ENCODE assay signal across 18 cellular contexts in genomic region chr6:118524686-118525085, GRCh38. TPM values are rescaled to one million over a fixed set of nuclear protein-coding genes. Genes with fewer than 3 reads are reported as not detected.
A peak's percentile ranks its signal among the peaks of the same experiment; 100 is the strongest.
DNase-seq lines count a peak whose midpoint lies in the region; ATAC-seq and TF ChIP-seq lines count a peak whose summit lies in the region.
"Had no signal": no experiment of that assay in that cellular context is flagged by ENCODE, and none has a peak within 500 bp of the region (broad histone marks: within the 10 kb centered on the region; RNA-seq: fewer than 3 reads in every experiment).

No MANE protein-coding gene starts in this region.

- H3K4me3 Mint-ChIP-seq in GM23338 (no peak overlapping the region), T-helper 17 cell (no peak overlapping the region)

- H3K4me1 ChIP-seq in GM23338 (ENCODE audit: insufficient read depth), result no peaks in the 10 kb centered on the region
- no peaks in the 10 kb centered on the region for H3K4me1 ChIP-seq in hepatocyte (ENCODE audit: insufficient read depth)
- no peaks in the 10 kb centered on the region for H3K4me1 ChIP-seq in osteoblast (ENCODE audit: insufficient read depth, low read length)

- peaks cover 4% of the 10 kb centered on the region for H3K27me3 Mint-ChIP-seq in GM23338 (ENCODE audit: insufficient read depth, low read depth, poor library complexity)
- H3K27me3 Mint-ChIP-seq in T-helper 17 cell, result no peaks in the 10 kb centered on the region

- no peak overlapping the region for H3K4me3 ChIP-seq in GM23338
- no peak overlapping the region for H3K4me3 ChIP-seq in hepatocyte
- no peak overlapping the region for H3K4me3 ChIP-seq in osteoblast (ENCODE audit: insufficient read depth, low read length)
- H3K4me3 ChIP-seq: MG63, SJCRH30 had no signal

- H3K36me3 Mint-ChIP-seq in GM23338 (ENCODE audit: low read depth), result no peaks in the 10 kb centered on the region
- peaks cover 7% of the 10 kb centered on the region for H3K36me3 Mint-ChIP-seq in T-helper 17 cell (ENCODE audit: low read depth)

- 71% methylated on average over 2 of the region's 2 CpGs for WGBS in hepatocyte (ENCODE audit: low lambda C conversion rate, missing lambda C conversion rate)

- no peaks in the 10 kb centered on the region for H3K79me2 ChIP-seq in GM23338 (replicated peaks; ENCODE audit: insufficient read depth)
- peaks cover 55% of the 10 kb centered on the region for H3K79me2 ChIP-seq in hepatocyte
- H3K79me2 ChIP-seq in osteoblast (ENCODE audit: insufficient read depth, low read length), result peaks cover 37% of the 10 kb centered on the region

- H2AFZ ChIP-seq in GM23338 (no peak overlapping the region), hepatocyte (no peak overlapping the region), osteoblast (ENCODE audit: low read length) (no peak overlapping the region)

- H3K9me2 ChIP-seq in GM23338 (ENCODE audit: insufficient read depth), result 0 out of 2 replicates have a peak, but pooled peaks cover 4% of the 10 kb centered on the region
- H3K9me2 ChIP-seq in hepatocyte (replicated peaks; ENCODE audit: insufficient read depth), result no peaks in the 10 kb centered on the region

- no peak overlapping the region for H3K27ac Mint-ChIP-seq in GM23338
- no peak overlapping the region for H3K27ac Mint-ChIP-seq in T-helper 17 cell

- H3K27me3 ChIP-seq in GM23338 (ENCODE audit: insufficient read depth), result no peaks in the 10 kb centered on the region
- H3K27me3 ChIP-seq in hepatocyte, result no peaks in the 10 kb centered on the region
- H3K27me3 ChIP-seq in osteoblast (ENCODE audit: insufficient read depth, low read length), result no peaks in the 10 kb centered on the region
- H3K27me3 ChIP-seq: MG63, SJCRH30 had no signal

- H3K36me3 ChIP-seq in GM23338 (ENCODE audit: insufficient read depth) (no peaks in the 10 kb centered on the region), hepatocyte (replicated peaks; ENCODE audit: insufficient read depth, low read depth) (no peaks in the 10 kb centered on the region), osteoblast (ENCODE audit: insufficient read depth, low read length) (peaks cover 15% of the 10 kb centered on the region)

- DNase-seq in GM23338 (ENCODE audit: low spot score), result peak; percentile 59
- DNase-seq in T-helper 17 cell, result no peak
- DNase-seq in hepatocyte (ENCODE audit: low spot score), result peak; percentile 12
- DNase-seq in osteoblast (ENCODE audit: insufficient read length, low spot score, missing footprints), result peak; percentile 10
- DNase-seq in middle frontal gyrus (ENCODE audit: extremely low spot score, low spot score), result no peak
- DNase-seq in activated CD4-positive, CD25-positive, alpha-beta regulatory T cell treated with anti-CD3 and anti-CD28 coated beads, Interleukin-2, amount 50 U/mL, for 72 hours, result no peak
- DNase-seq: DND-41, MG63, NCI-H1092, NCI-H146, NCI-H2081, NCI-H774, PC-3, SJCRH30 had no signal

- H3F3A ChIP-seq in GM23338 (replicated peaks; ENCODE audit: low read depth), result no peaks in the 10 kb centered on the region

- H3K9me3 Mint-ChIP-seq in GM23338, result no peaks in the 10 kb centered on the region

- H3K4me1 Mint-ChIP-seq in GM23338 (peaks cover 10% of the 10 kb centered on the region), T-helper 17 cell (peaks cover 33% of the 10 kb centered on the region)

- H3K9me3 ChIP-seq in T-helper 17 cell (ENCODE audit: control insufficient read depth, low read length, poor library complexity, severe bottlenecking) (no peaks in the 10 kb centered on the region), hepatocyte (ENCODE audit: low read depth) (no peaks in the 10 kb centered on the region), osteoblast (ENCODE audit: low read depth, low read length) (no peaks in the 10 kb centered on the region)
- H3K9me3 ChIP-seq: MG63, SJCRH30 had no signal

- ATAC-seq in GM23338, result peak; percentile 77
- peak; percentile 75 for ATAC-seq in T-helper 17 cell
- no peak for ATAC-seq in GM18520 (IDR thresholded peaks at IDR 0.05; ENCODE audit: unreplicated experiment)
- ATAC-seq: PC-3 had no signal

- H3K27ac ChIP-seq in GM23338 (ENCODE audit: low read depth), result no peak overlapping the region
- H3K27ac ChIP-seq in hepatocyte, result no peak overlapping the region
- no peak overlapping the region for H3K27ac ChIP-seq in osteoblast (ENCODE audit: low read depth, low read length)
- H3K27ac ChIP-seq: RWPE1, SJCRH30 had no signal

- no peak overlapping the region for H3K4me2 ChIP-seq in GM23338
- no peak overlapping the region for H3K4me2 ChIP-seq in hepatocyte
- no peak overlapping the region for H3K4me2 ChIP-seq in osteoblast (ENCODE audit: insufficient read depth, low read length)

- no peaks in the 10 kb centered on the region for H4K20me1 ChIP-seq in GM23338 (replicated peaks; ENCODE audit: insufficient read depth)
- peaks cover 7% of the 10 kb centered on the region for H4K20me1 ChIP-seq in hepatocyte (ENCODE audit: insufficient read depth, poor library complexity, severe bottlenecking)
- H4K20me1 ChIP-seq in osteoblast (ENCODE audit: insufficient read depth, low read length), result peaks cover 10% of the 10 kb centered on the region

- TF ChIP-seq CTCF in GM23338 (conservative IDR thresholded peaks at IDR 0.05; ENCODE audit: low read depth in 2 of 2) (no peak), hepatocyte (IDR thresholded peaks at IDR 0.05; ENCODE audit: poor library complexity) (no peak), osteoblast (IDR thresholded peaks at IDR 0.05; ENCODE audit: extremely low read depth, low read depth, low read length) (no peak)

TF ChIP-seq in GM23338, 12 proteins besides CTCF, POLR2A, EP300 and RAD21:
- no peak for TF ChIP-seq CREB1 (CRISPR knock-in tag; IDR thresholded peaks at IDR 0.05; ENCODE audit: low read depth)
- TF ChIP-seq ZNF331 (CRISPR knock-in tag; IDR thresholded peaks at IDR 0.05; ENCODE audit: low read depth), result no peak
- no peak for TF ChIP-seq ETS1 (IDR thresholded peaks at IDR 0.05)
- TF ChIP-seq POLR2AphosphoS5 (IDR thresholded peaks at IDR 0.05; ENCODE audit: low read depth), result no peak
- TF ChIP-seq JUNB (IDR thresholded peaks at IDR 0.05; ENCODE audit: unreplicated experiment), result no peak

RNA-seq across cellular contexts. Expression of gene PLN, which starts 23.4 kb away (rescaled TPM):
- total RNA-seq in GM23338 (2014; rRNA removed; shearing (Covaris generic)), result not detected in 2 replicates
- 0.10 TPM in 1 of 2 replicates, not detected in the other for polyA plus RNA-seq in GM23338 (2016; fragmentation: Nextera tagmentation; extraction: Ambion mirVana)
- total RNA-seq in T-helper 17 cell, result not detected
- total RNA-seq in hepatocyte, result 0.80 TPM in 1 of 2 replicates, not detected in the other
- polyA plus RNA-seq in hepatocyte, result 0.40 and 0.69 TPM in 2 replicates
- 0.36 and 0.59 TPM in 2 replicates for total RNA-seq in osteoblast
- total RNA-seq: HT-29, NCI-H460, PC-3 had no signal

Comparison
In these comparisons a context has a peak if more than half of its experiments do, and no peak if none do; other contexts are left out.
1. DNase-seq: peak in GM23338 (single experiment), hepatocyte (single experiment) and osteoblast (single experiment); none in T-helper 17 cell (0 of 3), middle frontal gyrus (single experiment) and activated CD4-positive, CD25-positive, alpha-beta regulatory T cell treated with anti-CD3 and anti-CD28 coated beads, Interleukin-2, amount 50 U/mL, for 72 hours (single experiment).